Comparison of ENCODE assay signal across 24 cellular contexts in the genomic region with DNA sequence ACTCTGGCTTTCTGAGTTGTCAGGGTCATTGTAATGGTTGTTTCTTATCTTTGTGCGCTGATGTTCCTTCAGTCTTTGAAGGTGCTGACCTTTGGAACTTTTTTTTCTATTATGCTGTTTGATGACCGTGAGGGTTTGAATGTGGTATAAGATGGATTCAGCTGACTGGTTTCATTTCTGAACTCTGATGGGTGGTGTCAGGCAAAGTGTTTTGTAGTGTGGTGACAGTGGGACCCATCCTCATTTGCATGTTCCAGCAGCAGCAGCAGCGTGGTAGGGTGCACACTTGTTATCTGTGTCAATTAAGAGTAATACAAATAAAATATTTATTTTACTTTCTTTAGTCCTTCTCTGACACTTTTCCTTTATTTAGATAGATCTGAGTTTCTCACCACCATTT.
A peak's percentile ranks its signal among the peaks of the same experiment; 100 is the strongest.
DNase-seq lines count a peak whose midpoint lies in the region; ATAC-seq and TF ChIP-seq lines count a peak whose summit lies in the region.
"Had no signal": no experiment of that assay in that cellular context is flagged by ENCODE, and none has a peak within 500 bp of the region (broad histone marks: within the 10 kb centered on the region; RNA-seq: fewer than 3 reads in every experiment).

No MANE protein-coding gene starts in this region.

- peaks cover 4 to 46% (median 13%) of the 10 kb centered on the region in 6 donors for H3K9me3 Mint-ChIP-seq in immature natural killer cell
- H3K9me3 Mint-ChIP-seq in neural progenitor cell = no peaks in the 10 kb centered on the region
- H3K9me3 Mint-ChIP-seq: activated naive CD4-positive, alpha-beta T cell treated with anti-CD3 and anti-CD28 coated beads, Interleukin-2, amount 50 U/mL, for 24 hours; HFFc6; IgD-negative memory B cell had no signal

- H3K36me3 ChIP-seq in neural progenitor cell = no peaks in the 10 kb centered on the region
- H3K36me3 ChIP-seq: thoracic aorta had no signal

- no peak overlapping the region for H3K4me2 ChIP-seq in neural progenitor cell

- ATAC-seq in GM18909 (IDR thresholded peaks at IDR 0.05; ENCODE audit: poor library complexity, unreplicated experiment) (peak; percentile 77), GM21619 (IDR thresholded peaks at IDR 0.05; ENCODE audit: unreplicated experiment) (peak; percentile 61), HG03103 (IDR thresholded peaks at IDR 0.05; ENCODE audit: low read depth, unreplicated experiment) (peak; percentile 75)
- ATAC-seq: activated CD4-positive, alpha-beta T cell treated with anti-CD3 and anti-CD28 coated beads for 36 hours; activated T-cell treated with anti-CD3 and anti-CD28 coated beads, Interleukin-2, amount 50 U/mL, for 72 hours had no signal

- H3K79me2 ChIP-seq in neural progenitor cell (ENCODE audit: low read depth) = no peaks in the 10 kb centered on the region

- no peaks in the 10 kb centered on the region for H3K4me1 ChIP-seq in neural progenitor cell

- H2AFZ ChIP-seq in neural progenitor cell (replicated peaks) = no peak overlapping the region

- H3K9ac ChIP-seq in neural progenitor cell = no peak overlapping the region

- DNase-seq in immature natural killer cell = peak in 1 of 3 donors; percentile 3
- no peak for DNase-seq in NCI-H1436 treated with DMSO at 0.1 percent for 48 hours (lab: John Stamatoyannopoulos, UW)
- no peak for DNase-seq in neural progenitor cell (ENCODE audit: low spot score)
- no peak for DNase-seq in stimulated activated CD4-positive, alpha-beta T cell treated with anti-CD3 and anti-CD28 coated beads, Interleukin-1b, Interleukin-23, amount 100 ng/mL, for 48 hours
- DNase-seq: activated CD4-positive, alpha-beta T cell treated with anti-CD3 and anti-CD28 coated beads for 36 hours; activated T-cell treated with anti-CD3 and anti-CD28 coated beads, Interleukin-2, amount 50 U/mL, for 72 hours; anterior cingulate cortex; central memory CD4-positive, alpha-beta T cell; dermis blood vessel endothelial cell; DMS 273 treated with DMSO at 0.1 percent for 48 hours; glutamatergic neuron; HFFc6; mammary epithelial cell; NCI-H2081 treated with DMSO at 0.1 percent for 48 hours; occipital lobe; SIG-M5; small intestine; stimulated activated naive B cell treated with anti-CD40 and anti-IgM and Interleukin-4, amounts not matched to agents 10 μg/mL and 1 μg/mL and 100 μg/mL, for 72 hours had no signal

- TF ChIP-seq CTCF in neural progenitor cell (IDR thresholded peaks at IDR 0.05) = no peak

- peaks cover 0 to 7% (median 2%) of the 10 kb centered on the region in 3 donors for H3K27me3 Mint-ChIP-seq in immature natural killer cell (ENCODE audit: low read depth in 3 of 3)
- H3K27me3 Mint-ChIP-seq in neural progenitor cell (ENCODE audit: insufficient read depth, low read depth) = no peaks in the 10 kb centered on the region
- H3K27me3 Mint-ChIP-seq: activated CD4-positive, alpha-beta T cell treated with anti-CD3 and anti-CD28 coated beads for 36 hours; activated naive CD4-positive, alpha-beta T cell treated with anti-CD3 and anti-CD28 coated beads, Interleukin-2, amount 50 U/mL, for 24 hours; stimulated activated naive B cell treated with anti-CD40 and anti-IgM and Interleukin-4, amounts not matched to agents 10 μg/mL and 1 μg/mL and 100 μg/mL, for 72 hours had no signal

- H3K27ac Mint-ChIP-seq in immature natural killer cell (peak overlapping the region in 2 of 6 donors; percentile 72 to 79), neural progenitor cell (no peak overlapping the region)
- H3K27ac Mint-ChIP-seq: activated CD4-positive, alpha-beta T cell treated with anti-CD3 and anti-CD28 coated beads for 36 hours; activated naive CD4-positive, alpha-beta T cell treated with anti-CD3 and anti-CD28 coated beads, Interleukin-2, amount 50 U/mL, for 24 hours; activated T-cell treated with anti-CD3 and anti-CD28 coated beads, Interleukin-2, amount 50 U/mL, for 72 hours; HFFc6; IgD-negative memory B cell; stimulated activated naive B cell treated with anti-CD40 and anti-IgM and Interleukin-4, amounts not matched to agents 10 μg/mL and 1 μg/mL and 100 μg/mL, for 72 hours had no signal

- peaks cover 5 to 15% of the 10 kb centered on the region in 2 donors for H3K4me1 Mint-ChIP-seq in immature natural killer cell
- H3K4me1 Mint-ChIP-seq in neural progenitor cell = no peaks in the 10 kb centered on the region
- H3K4me1 Mint-ChIP-seq: activated CD4-positive, alpha-beta T cell treated with anti-CD3 and anti-CD28 coated beads for 36 hours; activated naive CD4-positive, alpha-beta T cell treated with anti-CD3 and anti-CD28 coated beads, Interleukin-2, amount 50 U/mL, for 24 hours; IgD-negative memory B cell had no signal

- H3K36me3 Mint-ChIP-seq in immature natural killer cell = peaks cover 0 to 3% (median 0%) of the 10 kb centered on the region in 3 donors
- no peaks in the 10 kb centered on the region for H3K36me3 Mint-ChIP-seq in neural progenitor cell
- H3K36me3 Mint-ChIP-seq: activated naive CD4-positive, alpha-beta T cell treated with anti-CD3 and anti-CD28 coated beads, Interleukin-2, amount 50 U/mL, for 24 hours; IgD-negative memory B cell; stimulated activated naive B cell treated with anti-CD40 and anti-IgM and Interleukin-4, amounts not matched to agents 10 μg/mL and 1 μg/mL and 100 μg/mL, for 72 hours had no signal

- no peaks in the 10 kb centered on the region for H4K20me1 ChIP-seq in neural progenitor cell (ENCODE audit: low read depth)

- peak overlapping the region in 3 of 5 donors; percentile 28 to 71 (median 54) for H3K4me3 Mint-ChIP-seq in immature natural killer cell
- no peak overlapping the region for H3K4me3 Mint-ChIP-seq in neural progenitor cell
- H3K4me3 Mint-ChIP-seq: activated CD4-positive, alpha-beta T cell treated with anti-CD3 and anti-CD28 coated beads for 36 hours; activated naive CD4-positive, alpha-beta T cell treated with anti-CD3 and anti-CD28 coated beads, Interleukin-2, amount 50 U/mL, for 24 hours; activated T-cell treated with anti-CD3 and anti-CD28 coated beads, Interleukin-2, amount 50 U/mL, for 72 hours; HFFc6; IgD-negative memory B cell; stimulated activated naive B cell treated with anti-CD40 and anti-IgM and Interleukin-4, amounts not matched to agents 10 μg/mL and 1 μg/mL and 100 μg/mL, for 72 hours had no signal

- H3F3A ChIP-seq in neural progenitor cell (ENCODE audit: low read depth) = no peaks in the 10 kb centered on the region

- H3K27me3 ChIP-seq in neural progenitor cell = no peaks in the 10 kb centered on the region

- no peaks in the 10 kb centered on the region for H3K9me3 ChIP-seq in neural progenitor cell (ENCODE audit: low read depth)

- no peak overlapping the region for H3K4me3 ChIP-seq in neural progenitor cell
- H3K4me3 ChIP-seq: thoracic aorta had no signal

- no peak overlapping the region for H3K27ac ChIP-seq in neural progenitor cell
- H3K27ac ChIP-seq: thoracic aorta had no signal
